ENCODE assay signal across 18 cellular contexts in the genomic region with DNA sequence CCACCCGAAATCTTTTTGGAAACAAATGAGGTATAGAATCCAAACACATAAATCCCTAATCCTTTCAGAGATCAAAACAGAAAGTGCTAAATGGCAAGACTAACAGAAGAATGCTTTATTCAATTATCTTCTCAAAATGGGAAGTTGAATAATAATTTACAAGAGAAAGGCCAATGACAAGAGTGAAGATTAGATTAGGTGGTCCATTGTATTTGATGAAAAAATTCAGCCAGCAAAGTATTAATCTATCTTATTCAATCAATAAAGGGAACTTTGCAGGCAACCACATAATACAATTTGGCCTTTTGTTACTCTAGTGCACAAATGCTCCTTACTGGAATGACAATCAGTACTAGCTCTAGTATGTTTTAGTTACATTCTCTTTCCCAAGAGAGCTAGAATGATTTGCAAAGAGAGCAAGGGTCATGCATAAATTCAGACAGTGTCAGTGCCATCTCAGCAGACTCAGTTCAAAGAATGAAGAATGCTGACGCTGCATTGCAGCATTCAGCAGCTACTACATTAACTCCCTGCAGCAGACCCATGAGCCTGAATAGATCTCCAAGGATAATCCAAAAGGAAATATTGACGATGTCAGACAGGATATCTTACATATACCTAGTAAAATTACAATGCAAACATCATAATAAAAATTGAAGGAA.
DNase-seq lines count a peak whose midpoint lies in the region; ATAC-seq and TF ChIP-seq lines count a peak whose summit lies in the region.
"Had no signal": no experiment of that assay in that cellular context is flagged by ENCODE, and none has a peak within 500 bp of the region (broad histone marks: within the 10 kb centered on the region; RNA-seq: fewer than 3 reads in every experiment).

No MANE protein-coding gene starts in this region.

- no peak for DNase-seq in H9
- peak; percentile 7 for DNase-seq in amniotic epithelial cell (ENCODE audit: low read depth)
- DNase-seq in left lobe of liver (ENCODE audit: low spot score) = no peak
- peak; percentile 67 for DNase-seq in pons (ENCODE audit: low spot score)
- no peak for DNase-seq in NCI-H146 treated with DMSO at 0.1 percent for 48 hours (lab: John Stamatoyannopoulos, UW; ENCODE audit: unreplicated experiment)
- no peak for DNase-seq in suprapubic skin (ENCODE audit: low spot score in 2 of 2)
- DNase-seq: activated CD4-positive, CD25-positive, alpha-beta regulatory T cell; activated CD8-positive, alpha-beta T cell treated with anti-CD3 and anti-CD28 coated beads, Interleukin-2, amount 10 ng/mL, durations not matched to agents 7 days and 5 days; activated naive CD4-positive, alpha-beta T cell treated with anti-CD3 and anti-CD28 coated beads, Interleukin-2, amount 10 ng/mL, durations not matched to agents 7 days and 5 days; activated T-cell treated with anti-CD3 and anti-CD28 coated beads, Interleukin-2, amount 50 U/mL, for 4 hours; NCI-H1436 treated with DMSO at 0.1 percent for 48 hours; NCI-H2171 treated with DMSO at 0.1 percent for 48 hours; T-helper 9 cell had no signal

- TF ChIP-seq EP300 in suprapubic skin (IDR thresholded peaks at IDR 0.05) = no peak

- no peak overlapping the region for H2BK15ac ChIP-seq in H9 (ENCODE audit: low read depth, low read length)

- H3K9me3 Mint-ChIP-seq in H9 = no peaks in the 10 kb centered on the region
- H3K9me3 Mint-ChIP-seq: activated naive CD4-positive, alpha-beta T cell treated with anti-CD3 and anti-CD28 coated beads, Interleukin-2, amount 10 ng/mL, durations not matched to agents 7 days and 5 days; activated T-cell treated with anti-CD3 and anti-CD28 coated beads, Interleukin-2, amount 50 U/mL, for 4 hours; stimulated activated memory B cell treated with anti-CD40 and anti-IgM and Interleukin-4, amounts not matched to agents 10 μg/mL and 1 μg/mL and 100 μg/mL, for 72 hours had no signal

- H2BK12ac ChIP-seq in H9 (ENCODE audit: insufficient read length, low read depth, low read length) = no peak overlapping the region

- no peaks in the 10 kb centered on the region for H3K79me1 ChIP-seq in H9 (ENCODE audit: insufficient read depth, low read depth, low read length, poor library complexity, severe bottlenecking)

- H3K23ac ChIP-seq in H9 (ENCODE audit: insufficient read length, low read depth, low read length) = no peak overlapping the region

- no peak overlapping the region for H3K18ac ChIP-seq in H9 (ENCODE audit: insufficient read length, low read depth, low read length)

- H3K4me1 ChIP-seq in H9 (ENCODE audit: insufficient read depth, low read length) = peaks cover 2% of the 10 kb centered on the region; the same call in 1 of the 2 replicates
- H3K4me1 ChIP-seq in suprapubic skin = no peaks in the 10 kb centered on the region

- H3K79me2 ChIP-seq in H9 (ENCODE audit: insufficient read depth, low read length) = no peaks in the 10 kb centered on the region

- H2AK5ac ChIP-seq in H9 (ENCODE audit: insufficient read length, low read length) = no peak overlapping the region

- H3T11ph ChIP-seq in H9 (ENCODE audit: low read length) = no peak overlapping the region

- no peak overlapping the region for H3K56ac ChIP-seq in H9 (ENCODE audit: insufficient read length, low read depth, low read length)

- no peak overlapping the region for H3K14ac ChIP-seq in H9 (ENCODE audit: insufficient read depth, low read length)

- peaks cover 20 to 21% of the 10 kb centered on the region in 2 experiments for H3K4me1 Mint-ChIP-seq in H9

- peaks cover 7% of the 10 kb centered on the region for H3K36me3 ChIP-seq in suprapubic skin

- H3K4ac ChIP-seq in H9 (ENCODE audit: low read depth, low read length) = no peak overlapping the region

- no CpG with 5 or more reads among the region's 3 CpGs for WGBS in H9 (ENCODE audit: extremely low coverage, insufficient read length, low lambda C conversion rate)
- WGBS in suprapubic skin = 70% methylated on average over 3 of the region's 3 CpGs

- H4K5ac ChIP-seq in H9 (ENCODE audit: insufficient read length, low read depth, low read length) = no peak overlapping the region

- H3K27ac ChIP-seq in H9 (ENCODE audit: insufficient read length, low read depth, low read length) (no peak overlapping the region), suprapubic skin (no peak overlapping the region)
- H3K27ac ChIP-seq: SK-N-MC had no signal

- no peak overlapping the region for H2BK5ac ChIP-seq in H9 (ENCODE audit: insufficient read length, low read length)

- H3K9me3 ChIP-seq in H9 (ENCODE audit: control insufficient read depth, low read depth, low read length) = no peaks in the 10 kb centered on the region
- H3K9me3 ChIP-seq in suprapubic skin = no peaks in the 10 kb centered on the region
- H3K9me3 ChIP-seq: tibial nerve had no signal

- H4K20me1 ChIP-seq in H9 (ENCODE audit: control insufficient read depth, insufficient read depth, insufficient read length) = no peaks in the 10 kb centered on the region

- H3K23me2 ChIP-seq in H9 (ENCODE audit: insufficient read length, low read depth, low read length, poor library complexity, severe bottlenecking) = no peaks in the 10 kb centered on the region

- no peaks in the 10 kb centered on the region for H3K27me3 ChIP-seq in H9 (ENCODE audit: insufficient read depth, low read length)
- H3K27me3 ChIP-seq in suprapubic skin = no peaks in the 10 kb centered on the region
- H3K27me3 ChIP-seq: tibial nerve had no signal

- TF ChIP-seq POLR2A in suprapubic skin (IDR thresholded peaks at IDR 0.05) = no peak

- no peak overlapping the region for H2AFZ ChIP-seq in H9 (ENCODE audit: low read length)

- no peak overlapping the region for H2BK20ac ChIP-seq in H9 (ENCODE audit: low read depth, low read length, poor library complexity, severe bottlenecking)

- H3K36me3 Mint-ChIP-seq in H9 (ENCODE audit: insufficient read depth in 1 of 3, low read depth in 3 of 3) = no peaks in the 10 kb centered on the region

- H3K9ac ChIP-seq in H9 (ENCODE audit: extremely low read depth, insufficient read length, low read length) = no peak overlapping the region

- TF ChIP-seq CTCF in H9 (conservative IDR thresholded peaks at IDR 0.05) (no peak), suprapubic skin (IDR thresholded peaks at IDR 0.05) (no peak)

- no peak overlapping the region for H4K91ac ChIP-seq in H9 (ENCODE audit: insufficient read length, low read depth, low read length)

- H3K27me3 Mint-ChIP-seq in H9 (ENCODE audit: low read depth) = no peaks in the 10 kb centered on the region
- H3K27me3 Mint-ChIP-seq: activated naive CD4-positive, alpha-beta T cell treated with anti-CD3 and anti-CD28 coated beads, Interleukin-2, amount 10 ng/mL, durations not matched to agents 7 days and 5 days; stimulated activated memory B cell treated with anti-CD40 and anti-IgM and Interleukin-4, amounts not matched to agents 10 μg/mL and 1 μg/mL and 100 μg/mL, for 72 hours had no signal

- ATAC-seq in left lobe of liver (peak; percentile 62), GM18511 (IDR thresholded peaks at IDR 0.05; ENCODE audit: unreplicated experiment) (no peak)
- ATAC-seq: activated CD8-positive, alpha-beta T cell treated with anti-CD3 and anti-CD28 coated beads, Interleukin-2, amount 10 ng/mL, durations not matched to agents 7 days and 5 days; activated T-cell treated with anti-CD3 and anti-CD28 coated beads, Interleukin-2, amount 50 U/mL, for 4 hours; Panc1; stimulated activated memory B cell treated with anti-CD40 and anti-IgM and Interleukin-4, amounts not matched to agents 10 μg/mL and 1 μg/mL and 100 μg/mL, for 72 hours had no signal

- H4K8ac ChIP-seq in H9 (replicated peaks; ENCODE audit: insufficient read length, low read depth, low read length) = no peak overlapping the region

- H3K4me3 Mint-ChIP-seq in H9 = no peak overlapping the region
- H3K4me3 Mint-ChIP-seq: activated CD8-positive, alpha-beta T cell treated with anti-CD3 and anti-CD28 coated beads, Interleukin-2, amount 10 ng/mL, durations not matched to agents 7 days and 5 days; activated naive CD4-positive, alpha-beta T cell treated with anti-CD3 and anti-CD28 coated beads, Interleukin-2, amount 10 ng/mL, durations not matched to agents 7 days and 5 days; activated T-cell treated with anti-CD3 and anti-CD28 coated beads, Interleukin-2, amount 50 U/mL, for 4 hours; stimulated activated memory B cell treated with anti-CD40 and anti-IgM and Interleukin-4, amounts not matched to agents 10 μg/mL and 1 μg/mL and 100 μg/mL, for 72 hours had no signal

- no peak overlapping the region for H2BK120ac ChIP-seq in H9 (ENCODE audit: low read depth, low read length, poor library complexity, severe bottlenecking)

- H3K4me3 ChIP-seq in suprapubic skin = no peak overlapping the region
- H3K4me3 ChIP-seq: SK-N-MC, tibial nerve had no signal

- H3K4me2 ChIP-seq in H9 (ENCODE audit: insufficient read depth, insufficient read length, low read length) = no peak overlapping the region

- H3K27ac Mint-ChIP-seq in H9 = peak overlapping the region in 2 of 3 experiments; percentile 39 to 45; a peak in 3 of 7 replicates
- H3K27ac Mint-ChIP-seq: activated CD8-positive, alpha-beta T cell treated with anti-CD3 and anti-CD28 coated beads, Interleukin-2, amount 10 ng/mL, durations not matched to agents 7 days and 5 days; activated naive CD4-positive, alpha-beta T cell treated with anti-CD3 and anti-CD28 coated beads, Interleukin-2, amount 10 ng/mL, durations not matched to agents 7 days and 5 days; stimulated activated memory B cell treated with anti-CD40 and anti-IgM and Interleukin-4, amounts not matched to agents 10 μg/mL and 1 μg/mL and 100 μg/mL, for 72 hours had no signal

Comparison
In these comparisons a context has a peak if more than half of its experiments do, and no peak if none do; other contexts are left out.
1. DNase-seq: peak in amniotic epithelial cell (single experiment) and pons (single experiment); none in H9 (single experiment), left lobe of liver (single experiment), NCI-H146 treated with DMSO at 0.1 percent for 48 hours (single experiment) and suprapubic skin (0 of 2).